Comparison of ENCODE assay signal across 10 cellular contexts in the genomic region with DNA sequence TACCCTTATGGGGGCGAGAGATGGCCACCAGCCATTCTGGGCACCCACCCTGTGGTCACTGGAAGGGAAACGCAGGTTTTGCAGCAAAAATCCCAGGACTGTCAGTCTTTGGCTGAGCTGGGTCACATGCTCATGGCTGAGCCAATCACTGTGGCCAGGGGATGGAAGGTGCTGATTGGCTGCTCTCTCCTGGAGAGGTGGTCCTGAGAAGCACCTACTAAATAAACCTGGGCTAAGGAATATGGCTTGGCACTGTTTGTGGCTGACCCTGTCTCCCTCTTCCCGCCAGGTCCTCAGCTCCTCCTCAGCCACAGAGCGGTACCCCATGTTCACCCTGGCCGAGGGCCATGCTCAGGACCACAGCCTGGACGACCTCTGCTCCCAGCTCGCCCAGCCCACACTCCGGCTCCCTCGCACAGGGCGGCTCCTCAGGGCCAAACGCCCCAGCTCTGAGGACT. TPM values are rescaled to one million over a fixed set of nuclear protein-coding genes. Genes with fewer than 3 reads are reported as not detected.
A peak's percentile ranks its signal among the peaks of the same experiment; 100 is the strongest.
DNase-seq lines count a peak whose midpoint lies in the region; ATAC-seq and TF ChIP-seq lines count a peak whose summit lies in the region.
"Had no signal": no experiment of that assay in that cellular context is flagged by ENCODE, and none has a peak within 500 bp of the region (broad histone marks: within the 10 kb centered on the region; RNA-seq: fewer than 3 reads in every experiment).

No MANE protein-coding gene starts in this region.

- no peaks in the 10 kb centered on the region for H3K4me1 ChIP-seq in HAP-1
- no peaks in the 10 kb centered on the region for H3K4me1 ChIP-seq in ascending aorta
- H3K4me1 ChIP-seq: parathyroid adenoma had no signal

- H3K27me3 ChIP-seq in CD4-positive, alpha-beta T cell (ENCODE audit: control insufficient read depth, insufficient read depth, low read length) = no peaks in the 10 kb centered on the region
- no peaks in the 10 kb centered on the region for H3K27me3 ChIP-seq in HAP-1 (ENCODE audit: low read depth)
- no peaks in the 10 kb centered on the region for H3K27me3 ChIP-seq in WERI-Rb-1 (ENCODE audit: insufficient read depth, low read depth, severe bottlenecking)
- no peaks in the 10 kb centered on the region for H3K27me3 ChIP-seq in ascending aorta

- peak; percentile 25 for ATAC-seq in CD4-positive, alpha-beta T cell (ENCODE audit: poor library complexity)
- ATAC-seq in HG03135 (IDR thresholded peaks at IDR 0.05; ENCODE audit: unreplicated experiment) = no peak

- H3K9me3 ChIP-seq in CD4-positive, alpha-beta T cell (ENCODE audit: control insufficient read depth, low read length) = no peaks in the 10 kb centered on the region
- H3K9me3 ChIP-seq in HAP-1 = no peaks in the 10 kb centered on the region
- no peaks in the 10 kb centered on the region for H3K9me3 ChIP-seq in WERI-Rb-1 (ENCODE audit: severe bottlenecking)
- no peaks in the 10 kb centered on the region for H3K9me3 ChIP-seq in ascending aorta

- H3K4me3 ChIP-seq in HAP-1 (no peak overlapping the region), WERI-Rb-1 (ENCODE audit: low read depth, low read length) (no peak overlapping the region), ascending aorta (no peak overlapping the region)

- H3K9me3 Mint-ChIP-seq in CD4-positive, alpha-beta T cell = no peaks in the 10 kb centered on the region
- H3K9me3 Mint-ChIP-seq in HFFc6 = no peaks in the 10 kb centered on the region

- H3K36me3 Mint-ChIP-seq in CD4-positive, alpha-beta T cell (ENCODE audit: low read depth) = peaks cover 81% of the 10 kb centered on the region
- H3K36me3 Mint-ChIP-seq in HFFc6 (ENCODE audit: low read depth) = peaks cover 24% of the 10 kb centered on the region

- peak overlapping the region; percentile 85 for H3K27ac Mint-ChIP-seq in CD4-positive, alpha-beta T cell
- H3K27ac Mint-ChIP-seq in HFFc6 = no peak overlapping the region

- DNase-seq in CD4-positive, alpha-beta T cell = no peak
- DNase-seq in HAP-1 (ENCODE audit: low spot score in 2 of 2) = peak; percentile 52 to 75
- DNase-seq in WERI-Rb-1 = peak; percentile 71
- peak; percentile 41 for DNase-seq in iris pigment epithelial cell (ENCODE audit: low read depth)
- DNase-seq in CD1c-positive myeloid dendritic cell (ENCODE audit: extremely low spot score) = no peak
- no peak for DNase-seq in ascending aorta (ENCODE audit: low spot score in 2 of 2)
- DNase-seq in HFFc6 = no peak
- DNase-seq: SIG-M5 had no signal

- CTCF ChIA-PET in CD4-positive, alpha-beta T cell (lab: Charles Lee) = interaction anchor here (0.8 to 1.4 kb wide), 6 partner anchors 20 to 165 kb away, joined by 3 to 7 read pairs (median 4); partner anchors contain the start of gene DNM2

- H3K36me3 ChIP-seq in HAP-1 (replicated peaks) (peaks cover 79% of the 10 kb centered on the region), WERI-Rb-1 (peaks cover 97% of the 10 kb centered on the region), ascending aorta (peaks cover 67 to 85% of the 10 kb centered on the region in 2 donors)

- POLR2A ChIA-PET in CD4-positive, alpha-beta T cell (lab: Charles Lee) = interaction anchor here (0.6 to 6.7 kb wide), 4 partner anchors 10 to 23 kb away, joined by 3 to 81 read pairs (median 10); partner anchors contain the start of genes CDKN2D and KRI1

- intact Hi-C loops in CD4-positive, alpha-beta T cell (cut with DNase I, micrococcal nuclease) = no loop called here
- intact Hi-C loops in ascending aorta (cut with DNase I) = no loop called here

- no peak overlapping the region for H3K4me3 Mint-ChIP-seq in CD4-positive, alpha-beta T cell
- H3K4me3 Mint-ChIP-seq in HFFc6 = no peak overlapping the region

- in situ Hi-C loops in HAP-1 (cut with MboI; ENCODE audit: low sequenced_read_pairs) = no loop called here

- peaks cover 45% of the 10 kb centered on the region for H3K4me1 Mint-ChIP-seq in CD4-positive, alpha-beta T cell (ENCODE audit: low read depth)
- H3K4me1 Mint-ChIP-seq in HFFc6 (ENCODE audit: low read depth) = no peaks in the 10 kb centered on the region

- H3K27ac ChIP-seq in CD4-positive, alpha-beta T cell (ENCODE audit: low read depth, low read length) = peak overlapping the region; percentile 69
- H3K27ac ChIP-seq in WERI-Rb-1 (peak overlapping the region; percentile 44; the same call in 1 of the 2 replicates), ascending aorta (no peak overlapping the region)
- H3K27ac ChIP-seq: parathyroid adenoma had no signal

- no peak for TF ChIP-seq CTCF in CD4-positive, alpha-beta T cell (IDR thresholded peaks at IDR 0.05)
- TF ChIP-seq CTCF in WERI-Rb-1 (IDR thresholded peaks at IDR 0.05; ENCODE audit: low read depth, low read length) = no peak
- no peak for TF ChIP-seq CTCF in ascending aorta (IDR thresholded peaks at IDR 0.05)
- TF ChIP-seq CTCF in HFFc6 (IDR thresholded peaks at IDR 0.05) = no peak

- no peaks in the 10 kb centered on the region for H3K27me3 Mint-ChIP-seq in CD4-positive, alpha-beta T cell
- H3K27me3 Mint-ChIP-seq in HFFc6 (ENCODE audit: insufficient read depth) = peaks cover 2% of the 10 kb centered on the region; the same call in 1 of the 2 replicates

RNA-seq across cellular contexts. Expression of gene ATG4D, which starts 8.9 kb away (rescaled TPM):
- total RNA-seq in CD4-positive, alpha-beta T cell = 10 to 100 TPM; 81.1 to 84.6 TPM
- total RNA-seq in ascending aorta = 11.0 TPM
- total RNA-seq in HFFc6 (2021; fragmentation: NEBNext Ultra II Directional; extraction: Animal tissue kit (Norgen Biotek cat#: 25700)) = 10 to 100 TPM; 19.4 to 24.5 (median 22.5) TPM

RNA-seq across cellular contexts. Expression of gene KRI1, which starts 13.2 kb away (rescaled TPM):
- total RNA-seq in CD4-positive, alpha-beta T cell = 10 to 100 TPM; 36.8 to 39.6 TPM
- 21.9 TPM for total RNA-seq in ascending aorta
- 10 to 100 TPM; 12.8 to 20.2 (median 17.5) TPM for total RNA-seq in HFFc6 (2021; fragmentation: NEBNext Ultra II Directional; extraction: Animal tissue kit (Norgen Biotek cat#: 25700))

RNA-seq across cellular contexts. Expression of gene CDKN2D, which starts 16.2 kb away (rescaled TPM):
- total RNA-seq in CD4-positive, alpha-beta T cell = 10 to 100 TPM; 83.3 to 84.0 TPM
- 20.3 TPM for total RNA-seq in ascending aorta
- 10 to 100 TPM in 5 of 6 experiments, 1 to 10 TPM in 1; 8.0 to 14.7 (median 13.2) TPM for total RNA-seq in HFFc6 (2021; fragmentation: NEBNext Ultra II Directional; extraction: Animal tissue kit (Norgen Biotek cat#: 25700))

RNA-seq across cellular contexts. Expression of gene AP1M2, which starts 34.5 kb away (rescaled TPM):
- total RNA-seq in CD4-positive, alpha-beta T cell = under 1 TPM in 1 of 2 experiments, not detected in 1; 0.77 TPM
- total RNA-seq in ascending aorta = not detected
- total RNA-seq in HFFc6 (2021; fragmentation: NEBNext Ultra II Directional; extraction: Animal tissue kit (Norgen Biotek cat#: 25700)) = 1 to 10 TPM in 1 of 6 experiments, under 1 TPM in 2, not detected in 3; 0.12 to 1.3 (median 0.59) TPM

RNA-seq across cellular contexts. Expression of gene S1PR5, which starts 35.4 kb away (rescaled TPM):
- under 1 TPM; 0.55 to 0.92 TPM for total RNA-seq in CD4-positive, alpha-beta T cell
- total RNA-seq in ascending aorta = 3.1 TPM
- total RNA-seq in HFFc6 (2021; fragmentation: NEBNext Ultra II Directional; extraction: Animal tissue kit (Norgen Biotek cat#: 25700)) = 1 to 10 TPM; 1.9 to 2.6 (median 2.4) TPM

Comparison
In these comparisons a context has a peak if more than half of its experiments do, and no peak if none do; other contexts are left out.
1. DNase-seq: peak in HAP-1 (2 of 2), WERI-Rb-1 (single experiment) and iris pigment epithelial cell (single experiment); none in CD4-positive, alpha-beta T cell (0 of 10), CD1c-positive myeloid dendritic cell (single experiment), ascending aorta (0 of 2) and HFFc6 (single experiment).
2. H3K27ac ChIP-seq: peak in CD4-positive, alpha-beta T cell (single experiment) and WERI-Rb-1 (single experiment); none in ascending aorta (0 of 2).